Comparison of ENCODE assay signal across 29 cellular contexts in genomic region chr5:101866473-101866872, GRCh38.
"Had no signal": no experiment of that assay in that cellular context is flagged by ENCODE, and none has a peak within 500 bp of the region (broad histone marks: within the 10 kb centered on the region; RNA-seq: fewer than 3 reads in every experiment).

No MANE protein-coding gene starts in this region.

- H3K9me3 Mint-ChIP-seq: stimulated activated naive CD8-positive, alpha-beta T cell treated with anti-CD3 and anti-CD28 coated beads, Interleukin-15, Interleukin-2, amounts not matched to agents 100 ng/mL and 50 ng/mL, for 24 hours; type B pancreatic cell had no signal

- H3K27me3 ChIP-seq: stomach, suprapubic skin, testis, thyroid gland, tibial artery, tibial nerve, transverse colon, upper lobe of left lung, upper lobe of right lung, uterus, vagina had no signal

- H3K4me1 Mint-ChIP-seq: stimulated activated effector memory CD8-positive, alpha-beta T cell treated with anti-CD3 and anti-CD28 coated beads, Interleukin-12 subunit alpha, Interleukin-12 subunit beta, amount 100 ng/mL, for 72 hours; stimulated activated memory B cell treated with anti-CD40 and anti-IgM and Interleukin-4, amounts not matched to agents 10 μg/mL and 1 μg/mL and 100 μg/mL, for 72 hours; stimulated activated naive B cell treated with anti-CD40 and anti-IgM and Interleukin-4, amounts not matched to agents 10 μg/mL and 1 μg/mL and 100 μg/mL, for 72 hours; stimulated activated naive CD8-positive, alpha-beta T cell treated with anti-CD3 and anti-CD28 coated beads, Interleukin-15, amount 100 ng/mL, for 72 hours had no signal

- H3K9me3 ChIP-seq: suprapubic skin, testis, thoracic aorta, thyroid gland, tibial artery, transverse colon, upper lobe of left lung, upper lobe of right lung, uterus, vagina had no signal

- H3K4me3 ChIP-seq: stomach, suprapubic skin, testis, thoracic aorta, thyroid gland, tibial artery, tibial nerve, transverse colon, upper lobe of left lung, upper lobe of right lung, uterus, vagina had no signal

- DNase-seq: stimulated activated CD4-positive, alpha-beta T cell treated with anti-CD3 and anti-CD28 coated beads, Interleukin-2, amount 100 ng/mL, for 48 hours; stimulated activated CD4-positive, alpha-beta T cell treated with anti-CD3 and anti-CD28 coated beads, Interleukin-4, amount 100 ng/mL, for 1 hour; stimulated activated CD4-positive, alpha-beta T cell treated with anti-CD3 and anti-CD28 coated beads, Interleukin-4, amount 100 ng/mL, for 24 hours; stimulated activated CD4-positive, alpha-beta T cell treated with anti-CD3 and anti-CD28 coated beads, Interleukin-4, amount 100 ng/mL, for 4 hours; stimulated activated CD8-positive, alpha-beta memory T cell treated with anti-CD3 and anti-CD28 coated beads, Interleukin-4, amount 100 ng/mL, for 48 hours; stimulated activated naive B cell treated with anti-CD40 and anti-IgM and Interleukin-4, amounts not matched to agents 10 μg/mL and 1 μg/mL and 100 μg/mL, for 72 hours; stimulated activated naive CD4-positive, alpha-beta T cell; stimulated activated naive CD4-positive, alpha-beta T cell treated with Interleukin-2 at 50 U/mL for 16 hours; stimulated activated naive CD8-positive, alpha-beta T cell treated with anti-CD3 and anti-CD28 coated beads, Interleukin-15, amount 100 ng/mL, for 72 hours; stimulated activated naive CD8-positive, alpha-beta T cell treated with anti-CD3 and anti-CD28 coated beads, Interleukin-15, Interleukin-2, amounts not matched to agents 100 U/mL and 50 U/mL, for 24 hours; stomach; substantia nigra; testis; thyroid gland; tibial artery; transverse colon; trophoblast cell; upper lobe of left lung; upper lobe of right lung; uterus had no signal

- H3K27ac Mint-ChIP-seq: stimulated activated effector memory CD8-positive, alpha-beta T cell treated with anti-CD3 and anti-CD28 coated beads, Interleukin-12 subunit alpha, Interleukin-12 subunit beta, amount 100 ng/mL, for 72 hours; stimulated activated memory B cell treated with anti-CD40 and anti-IgM and Interleukin-4, amounts not matched to agents 10 μg/mL and 1 μg/mL and 100 μg/mL, for 72 hours; stimulated activated naive B cell treated with anti-CD40 and anti-IgM and Interleukin-4, amounts not matched to agents 10 μg/mL and 1 μg/mL and 100 μg/mL, for 72 hours; stimulated activated naive CD8-positive, alpha-beta T cell treated with anti-CD3 and anti-CD28 coated beads, Interleukin-15, amount 100 ng/mL, for 72 hours; stimulated activated naive CD8-positive, alpha-beta T cell treated with anti-CD3 and anti-CD28 coated beads, Interleukin-15, Interleukin-2, amounts not matched to agents 100 ng/mL and 50 ng/mL, for 24 hours; type B pancreatic cell had no signal

- H3K4me1 ChIP-seq: stomach, suprapubic skin, testis, thyroid gland, tibial artery, tibial nerve, transverse colon, upper lobe of left lung, upper lobe of right lung, uterus, vagina had no signal

- H3K27me3 Mint-ChIP-seq: stimulated activated memory B cell treated with anti-CD40 and anti-IgM and Interleukin-4, amounts not matched to agents 10 μg/mL and 1 μg/mL and 100 μg/mL, for 72 hours; stimulated activated naive B cell treated with anti-CD40 and anti-IgM and Interleukin-4, amounts not matched to agents 10 μg/mL and 1 μg/mL and 100 μg/mL, for 72 hours; stimulated activated naive CD8-positive, alpha-beta T cell treated with anti-CD3 and anti-CD28 coated beads, Interleukin-15, amount 100 ng/mL, for 72 hours; stimulated activated naive CD8-positive, alpha-beta T cell treated with anti-CD3 and anti-CD28 coated beads, Interleukin-15, Interleukin-2, amounts not matched to agents 100 ng/mL and 50 ng/mL, for 24 hours; type B pancreatic cell had no signal

- FAIRE-seq: urothelium cell line had no signal

- H3K36me3 Mint-ChIP-seq: stimulated activated effector memory CD8-positive, alpha-beta T cell treated with anti-CD3 and anti-CD28 coated beads, Interleukin-12 subunit alpha, Interleukin-12 subunit beta, amount 100 ng/mL, for 72 hours; stimulated activated memory B cell treated with anti-CD40 and anti-IgM and Interleukin-4, amounts not matched to agents 10 μg/mL and 1 μg/mL and 100 μg/mL, for 72 hours; stimulated activated naive B cell treated with anti-CD40 and anti-IgM and Interleukin-4, amounts not matched to agents 10 μg/mL and 1 μg/mL and 100 μg/mL, for 72 hours; type B pancreatic cell had no signal

- H3K4me3 Mint-ChIP-seq: stimulated activated effector memory CD8-positive, alpha-beta T cell treated with anti-CD3 and anti-CD28 coated beads, Interleukin-12 subunit alpha, Interleukin-12 subunit beta, amount 100 ng/mL, for 72 hours; stimulated activated memory B cell treated with anti-CD40 and anti-IgM and Interleukin-4, amounts not matched to agents 10 μg/mL and 1 μg/mL and 100 μg/mL, for 72 hours; stimulated activated naive B cell treated with anti-CD40 and anti-IgM and Interleukin-4, amounts not matched to agents 10 μg/mL and 1 μg/mL and 100 μg/mL, for 72 hours; stimulated activated naive CD8-positive, alpha-beta T cell treated with anti-CD3 and anti-CD28 coated beads, Interleukin-15, amount 100 ng/mL, for 72 hours; stimulated activated naive CD8-positive, alpha-beta T cell treated with anti-CD3 and anti-CD28 coated beads, Interleukin-15, Interleukin-2, amounts not matched to agents 100 ng/mL and 50 ng/mL, for 24 hours; type B pancreatic cell had no signal

- H3K36me3 ChIP-seq: stomach, suprapubic skin, thoracic aorta, thyroid gland, tibial artery, tibial nerve, transverse colon, upper lobe of left lung, upper lobe of right lung, uterus, vagina had no signal

- ATAC-seq: stimulated activated effector memory CD8-positive, alpha-beta T cell treated with anti-CD3 and anti-CD28 coated beads, Interleukin-12 subunit alpha, Interleukin-12 subunit beta, amount 100 ng/mL, for 72 hours; stimulated activated memory B cell treated with anti-CD40 and anti-IgM and Interleukin-4, amounts not matched to agents 10 μg/mL and 1 μg/mL and 100 μg/mL, for 72 hours; stimulated activated naive B cell treated with anti-CD40 and anti-IgM and Interleukin-4, amounts not matched to agents 10 μg/mL and 1 μg/mL and 100 μg/mL, for 72 hours; stimulated activated naive CD8-positive, alpha-beta T cell treated with anti-CD3 and anti-CD28 coated beads, Interleukin-15, amount 100 ng/mL, for 72 hours; stimulated activated naive CD8-positive, alpha-beta T cell treated with anti-CD3 and anti-CD28 coated beads, Interleukin-15, Interleukin-2, amounts not matched to agents 100 U/mL and 50 U/mL, for 24 hours; upper lobe of right lung had no signal

- H3K27ac ChIP-seq: stomach, suprapubic skin, testis, thoracic aorta, thyroid gland, tibial artery, tibial nerve, transverse colon, upper lobe of left lung, upper lobe of right lung, uterus, vagina had no signal
